15 cellular contexts compared by ENCODE assay signal in the genomic region with DNA sequence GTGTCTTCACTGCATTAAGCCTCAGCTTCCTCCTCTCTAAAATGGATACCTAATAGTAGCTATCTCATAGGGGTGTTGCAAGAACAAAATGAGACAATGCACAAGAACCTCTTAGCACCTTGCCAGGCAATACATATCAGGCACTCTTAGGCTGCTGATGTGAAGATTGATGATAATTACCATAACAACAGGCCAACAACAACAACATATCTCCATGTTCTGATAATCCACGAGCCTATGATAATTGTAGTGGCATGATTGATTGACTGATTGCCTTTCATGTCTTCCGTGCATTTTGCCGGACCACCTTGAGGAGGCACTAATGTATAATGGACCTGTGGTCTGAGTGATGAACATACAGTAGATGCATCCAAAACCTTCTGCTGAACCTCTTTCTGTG. TPM values are rescaled to one million over a fixed set of nuclear protein-coding genes. Genes with fewer than 3 reads are reported as not detected.
A peak's percentile ranks its signal among the peaks of the same experiment; 100 is the strongest.
DNase-seq lines count a peak whose midpoint lies in the region; ATAC-seq, FAIRE-seq and TF ChIP-seq lines count a peak whose summit lies in the region.
"Had no signal": no experiment of that assay in that cellular context is flagged by ENCODE, and none has a peak within 500 bp of the region (broad histone marks: within the 10 kb centered on the region; RNA-seq: fewer than 3 reads in every experiment).

No MANE protein-coding gene starts in this region.

- H3K27me3 ChIP-seq in HepG2 (ENCODE audit: control insufficient read depth in 1 of 2, insufficient read depth in 2 of 2, low read length in 2 of 2) (no peaks in the 10 kb centered on the region; a peak in 1 of 5 replicates), right lobe of liver (no peaks in the 10 kb centered on the region), Panc1 (ENCODE audit: control insufficient read depth, insufficient read depth, low read length) (no peaks in the 10 kb centered on the region), endodermal cell (ENCODE audit: control insufficient read depth, insufficient read depth, low read length, poor library complexity, severe bottlenecking) (peaks cover 5% of the 10 kb centered on the region), Karpas-422 (ENCODE audit: low read length) (no peaks in the 10 kb centered on the region)
- H3K27me3 ChIP-seq: BLaER1 treated with 17β-estradiol and CSF1 and Interleukin-3, amounts not matched to agents 10 nM and 100 nM had no signal

- intact Hi-C loops in HepG2 (cut with micrococcal nuclease; ENCODE audit: unreplicated experiment) = no loop called here
- intact Hi-C loops in right lobe of liver (cut with DNase I) = no loop called here
- intact Hi-C loops in Panc1 (cut with micrococcal nuclease; ENCODE audit: unreplicated experiment) = no loop called here

- H3K4me2 ChIP-seq in HepG2 (ENCODE audit: low read depth, low read length) = no peak overlapping the region
- no peak overlapping the region for H3K4me2 ChIP-seq in Karpas-422 (ENCODE audit: low read depth, low read length, poor library complexity, severe bottlenecking)
- H3K4me2 ChIP-seq: BLaER1 treated with 17β-estradiol and CSF1 and Interleukin-3, amounts not matched to agents 10 nM and 100 nM had no signal

- BruUV-seq in HepG2 (replicated peaks; lab: Mats Ljungman, UMichigan) (no TSS peak), Panc1 (replicated peaks; lab: Mats Ljungman, UMichigan) (no TSS peak)

- H3K4me3 Mint-ChIP-seq in endodermal cell = no peak overlapping the region
- H3K4me3 Mint-ChIP-seq: CD4-positive, CD25-positive, alpha-beta regulatory T cell had no signal

- 0% methylated on average over 3 of the region's 3 CpGs for WGBS in HepG2 (ENCODE audit: low lambda C conversion rate)
- WGBS in right lobe of liver (ENCODE audit: insufficient coverage, low coverage, low lambda C conversion rate, missing lambda C conversion rate) = 62% methylated on average over 3 of the region's 3 CpGs
- 86 to 95% methylated on average over 2 to 3 of the region's 3 CpGs for WGBS in endodermal cell (ENCODE audit: insufficient coverage in 1 of 2, insufficient read length in 1 of 2), 2 experiments

- TF ChIP-seq POLR2A in HepG2 (IDR thresholded peaks at IDR 0.05; ENCODE audit: insufficient read depth in 1 of 2, low read depth in 2 of 2, low read length in 2 of 2) = no peak
- no peak for TF ChIP-seq POLR2A in right lobe of liver (IDR thresholded peaks at IDR 0.05)

- no peak for TF ChIP-seq RAD21 in HepG2 (CRISPR knock-in tag; IDR thresholded peaks at IDR 0.05)

- H3K9ac ChIP-seq in HepG2 (ENCODE audit: insufficient read depth, low read depth, low read length) (no peak overlapping the region), endodermal cell (ENCODE audit: extremely low read depth, low read length, poor library complexity, severe bottlenecking) (no peak overlapping the region), Karpas-422 (ENCODE audit: low read length) (no peak overlapping the region)
- H3K9ac ChIP-seq: BLaER1 treated with 17β-estradiol and CSF1 and Interleukin-3, amounts not matched to agents 10 nM and 100 nM had no signal

- POLR2A ChIA-PET in HepG2 (lab: Yijun Ruan, JAX) (no interaction called here), Panc1 (lab: Charles Lee) (no interaction called here)

- CTCF ChIA-PET in HepG2 (lab: Yijun Ruan, JAX; ENCODE audit: low intra/inter-chr PET ratio, low total read pairs) = no interaction called here
- CTCF ChIA-PET in Panc1 (lab: Charles Lee) = no interaction called here

- no peak overlapping the region for H2AFZ ChIP-seq in HepG2 (ENCODE audit: low read length)
- H2AFZ ChIP-seq in Karpas-422 (ENCODE audit: low read length) = no peak overlapping the region

- H3K36me3 ChIP-seq in HepG2 (replicated peaks in 1 of 2; ENCODE audit: control insufficient read depth in 1 of 2, insufficient read depth in 2 of 2, low read length in 2 of 2) = no peaks in the 10 kb centered on the region
- H3K36me3 ChIP-seq in right lobe of liver = no peaks in the 10 kb centered on the region
- no peaks in the 10 kb centered on the region for H3K36me3 ChIP-seq in Panc1 (ENCODE audit: control insufficient read depth, insufficient read depth, low read length)
- no peaks in the 10 kb centered on the region for H3K36me3 ChIP-seq in endodermal cell (ENCODE audit: control insufficient read depth, insufficient read depth, low read length)
- no peaks in the 10 kb centered on the region for H3K36me3 ChIP-seq in Karpas-422 (ENCODE audit: insufficient read depth, low read length)
- H3K36me3 ChIP-seq: BLaER1 treated with 17β-estradiol and CSF1 and Interleukin-3, amounts not matched to agents 10 nM and 100 nM had no signal

- no peak for ATAC-seq in HepG2
- no peak for ATAC-seq in right lobe of liver
- no peak for ATAC-seq in Panc1
- ATAC-seq: HCT116 had no signal

- no peaks in the 10 kb centered on the region for H3K4me1 Mint-ChIP-seq in endodermal cell
- H3K4me1 Mint-ChIP-seq: CD4-positive, CD25-positive, alpha-beta regulatory T cell had no signal

- no peak for TF ChIP-seq EP300 in HepG2 (IDR thresholded peaks at IDR 0.05; ENCODE audit: low read depth in 2 of 2, low read length in 2 of 2)
- no peak for TF ChIP-seq EP300 in HepG2 (CRISPR knock-in tag; IDR thresholded peaks at IDR 0.05; ENCODE audit: borderline replicate concordance)

- no peaks in the 10 kb centered on the region for H3K79me2 ChIP-seq in HepG2 (ENCODE audit: insufficient read depth, low read length)
- H3K79me2 ChIP-seq in Karpas-422 (ENCODE audit: low read length) = no peaks in the 10 kb centered on the region

- no peaks in the 10 kb centered on the region for H4K20me1 ChIP-seq in HepG2 (ENCODE audit: insufficient read depth, low read length)
- no peaks in the 10 kb centered on the region for H4K20me1 ChIP-seq in Karpas-422 (ENCODE audit: insufficient read depth, low read depth, low read length)
- H4K20me1 ChIP-seq: BLaER1 treated with 17β-estradiol and CSF1 and Interleukin-3, amounts not matched to agents 10 nM and 100 nM had no signal

- H3K9me2 ChIP-seq in Karpas-422 (replicated peaks; ENCODE audit: insufficient read depth, low read length) = no peaks in the 10 kb centered on the region

- no peak for FAIRE-seq in HepG2 (lab: Jason Lieb, UNC)

- H3K36me3 Mint-ChIP-seq in endodermal cell (ENCODE audit: low read depth) = no peaks in the 10 kb centered on the region

- no peaks in the 10 kb centered on the region for H3K9me3 Mint-ChIP-seq in endodermal cell

- H3K9me3 ChIP-seq in HepG2 (ENCODE audit: low read length) = no peaks in the 10 kb centered on the region
- H3K9me3 ChIP-seq in right lobe of liver = no peaks in the 10 kb centered on the region
- no peaks in the 10 kb centered on the region for H3K9me3 ChIP-seq in Panc1 (ENCODE audit: control insufficient read depth, insufficient read depth, low read depth, low read length)
- peaks cover 6% of the 10 kb centered on the region for H3K9me3 ChIP-seq in endodermal cell (ENCODE audit: control insufficient read depth, low read length)
- no peaks in the 10 kb centered on the region for H3K9me3 ChIP-seq in Karpas-422 (ENCODE audit: low read length)
- H3K9me3 ChIP-seq: BLaER1 treated with 17β-estradiol and CSF1 and Interleukin-3, amounts not matched to agents 10 nM and 100 nM had no signal

- no peak overlapping the region for H3K27ac Mint-ChIP-seq in endodermal cell
- H3K27ac Mint-ChIP-seq: CD4-positive, CD25-positive, alpha-beta regulatory T cell had no signal

- H3K4me1 ChIP-seq in HepG2 (ENCODE audit: insufficient read depth, low read length) (no peaks in the 10 kb centered on the region), right lobe of liver (no peaks in the 10 kb centered on the region), Panc1 (ENCODE audit: control insufficient read depth, insufficient read depth, low read length) (no peaks in the 10 kb centered on the region), endodermal cell (ENCODE audit: control insufficient read depth, insufficient read depth, low read length) (no peaks in the 10 kb centered on the region), Karpas-422 (ENCODE audit: low read length) (no peaks in the 10 kb centered on the region)
- H3K4me1 ChIP-seq: BLaER1 treated with 17β-estradiol and CSF1 and Interleukin-3, amounts not matched to agents 10 nM and 100 nM had no signal

- no peak overlapping the region for H3K27ac ChIP-seq in HepG2 (ENCODE audit: extremely low read length, insufficient read depth, low read length)
- H3K27ac ChIP-seq in right lobe of liver = no peak overlapping the region
- no peak overlapping the region for H3K27ac ChIP-seq in Panc1 (ENCODE audit: low read length)
- H3K27ac ChIP-seq in endodermal cell (ENCODE audit: low read depth, low read length) = no peak overlapping the region
- H3K27ac ChIP-seq in Karpas-422 (ENCODE audit: low read length) = no peak overlapping the region
- H3K27ac ChIP-seq: BLaER1 treated with 17β-estradiol and CSF1 and Interleukin-3, amounts not matched to agents 10 nM and 100 nM had no signal

- 0 out of 2 replicates have a peak, but pooled peaks have one; percentile 8 for TF ChIP-seq CTCF in HepG2 (CRISPR knock-in tag; IDR thresholded peaks at IDR 0.05)
- no peak for TF ChIP-seq CTCF in right lobe of liver (IDR thresholded peaks at IDR 0.05)
- TF ChIP-seq CTCF in Panc1 (IDR thresholded peaks at IDR 0.05) = 0 out of 2 replicates have a peak, but pooled peaks have one; percentile 5
- peak; percentile 29 for TF ChIP-seq CTCF in endodermal cell (conservative IDR thresholded peaks at IDR 0.05)

- no peak for DNase-seq in HepG2 (ENCODE audit: low spot score)
- no peak for DNase-seq in right lobe of liver
- no peak for DNase-seq in Panc1 (ENCODE audit: low read depth, low spot score)
- DNase-seq in endodermal cell = peak; percentile 41
- DNase-seq in NCI-H1105 (lab: John Stamatoyannopoulos, UW) = no peak
- DNase-seq in Karpas-422 = no peak
- DNase-seq in mucosa of gallbladder (ENCODE audit: low spot score) = no peak
- DNase-seq: 8988T; AML-193; CD4-positive, CD25-positive, alpha-beta regulatory T cell; DMS53; GF-D8 had no signal

- in situ Hi-C loops in HepG2 (cut with HindIII; ENCODE audit: extremely low pct_ligation_motif_present, low pct_unique_long_range_greater_than_20kb) = no loop called here
- in situ Hi-C loops in Panc1 (cut with HindIII; ENCODE audit: low pct_unique_long_range_greater_than_20kb, low sequenced_read_pairs) = no loop called here

- H3K27me3 Mint-ChIP-seq in endodermal cell (ENCODE audit: insufficient read depth) = peaks cover 17% of the 10 kb centered on the region

- H3K4me3 ChIP-seq in HepG2 (replicated peaks in 1 of 3; ENCODE audit: insufficient read depth in 1 of 3, low read depth in 2 of 3, low read length in 3 of 3) (no peak overlapping the region), right lobe of liver (no peak overlapping the region), Panc1 (ENCODE audit: low read depth in 2 of 2, low read length in 2 of 2) (no peak overlapping the region), endodermal cell (ENCODE audit: low read length) (no peak overlapping the region), Karpas-422 (ENCODE audit: low read length) (no peak overlapping the region)
- H3K4me3 ChIP-seq: BLaER1 treated with 17β-estradiol and CSF1 and Interleukin-3, amounts not matched to agents 10 nM and 100 nM had no signal

RNA-seq across cellular contexts. Expression of gene WSCD2, which starts 50.7 kb away (rescaled TPM):
- total RNA-seq in HepG2 (2016; rRNA removed; fragmentation: Illumina TruSeq; extraction: Trizol) (not detected in 2 replicates), right lobe of liver (not detected), Panc1 (2021; ENCODE audit: unreplicated experiment) (0.64 TPM), endodermal cell (1 to 10 TPM in 1 of 2 donors, under 1 TPM in 1; 0.80 to 1.3 TPM), mucosa of gallbladder (0.26 TPM)
- not detected in 2 replicates for total RNA-seq in HepG2 (2016; cell fraction: cytosol; rRNA removed; fragmentation: Illumina TruSeq; extraction: Trizol; ENCODE audit: low read depth)
- total RNA-seq in HepG2 (2016; cell fraction: insoluble cytoplasmic fraction; rRNA removed; fragmentation: Illumina TruSeq; extraction: Trizol) = not detected in 2 replicates
- not detected in 2 replicates for total RNA-seq in HepG2 (2016; cell fraction: membrane; rRNA removed; fragmentation: Illumina TruSeq; extraction: Trizol)
- total RNA-seq in HepG2 (2016; cell fraction: nucleus; rRNA removed; fragmentation: Illumina TruSeq; extraction: Trizol) = not detected in 2 replicates
- polyA plus RNA-seq in HepG2 (2011; rRNA removed) = not detected in 2 replicates
- not detected in 2 replicates for polyA plus RNA-seq in HepG2 (2011; cell fraction: cytosol; rRNA removed)
- not detected in 2 replicates for polyA plus RNA-seq in HepG2 (2011; cell fraction: nucleus; rRNA removed)
- polyA plus RNA-seq in HepG2 (2012) = not detected in 2 replicates
- not detected in 2 replicates for polyA plus RNA-seq in HepG2 (2016; cell fraction: cytosol; fragmentation: Illumina TruSeq; extraction: Trizol; ENCODE audit: low read depth)
- polyA plus RNA-seq in HepG2 (2016; cell fraction: insoluble cytoplasmic fraction; fragmentation: Illumina TruSeq; extraction: Trizol; ENCODE audit: low read depth) = not detected in 2 replicates
- not detected in 2 replicates for polyA plus RNA-seq in HepG2 (2016; cell fraction: membrane; fragmentation: Illumina TruSeq; extraction: Trizol; ENCODE audit: low read depth)
- not detected in 2 replicates for polyA plus RNA-seq in HepG2 (2016; cell fraction: nucleus; fragmentation: Illumina TruSeq; extraction: Trizol; ENCODE audit: insufficient read depth, low read depth)
- not detected in 2 replicates for polyA minus RNA-seq in HepG2 (2011; rRNA and poly(A)+ RNA removed; ENCODE audit: low replicate concordance)
- polyA minus RNA-seq in HepG2 (2011; cell fraction: cytosol; rRNA and poly(A)+ RNA removed) = not detected in 2 replicates
- not detected in 2 replicates for polyA minus RNA-seq in HepG2 (2011; cell fraction: nucleus; rRNA and poly(A)+ RNA removed)
- 0.59 TPM for polyA plus RNA-seq in Panc1 (2012; ENCODE audit: insufficient read length)
- 4.0 TPM for polyA plus RNA-seq in endodermal cell (2013, experiment 1 of 2)
- polyA plus RNA-seq in endodermal cell (2013, experiment 2 of 2) = 2.6 TPM
- total RNA-seq in Karpas-422 (2014; rRNA removed; shearing (Covaris generic); ENCODE audit: low replicate concordance) = not detected in 2 replicates
- total RNA-seq: HT-29 had no signal

Comparison
In these comparisons a context has a peak if more than half of its experiments do, and no peak if none do; other contexts are left out.
1. CTCF ChIP-seq: peak in HepG2 (single experiment), Panc1 (single experiment) and endodermal cell (single experiment); none in right lobe of liver (0 of 4).